ENCODE assay signal across 8 cellular contexts in the genomic region with DNA sequence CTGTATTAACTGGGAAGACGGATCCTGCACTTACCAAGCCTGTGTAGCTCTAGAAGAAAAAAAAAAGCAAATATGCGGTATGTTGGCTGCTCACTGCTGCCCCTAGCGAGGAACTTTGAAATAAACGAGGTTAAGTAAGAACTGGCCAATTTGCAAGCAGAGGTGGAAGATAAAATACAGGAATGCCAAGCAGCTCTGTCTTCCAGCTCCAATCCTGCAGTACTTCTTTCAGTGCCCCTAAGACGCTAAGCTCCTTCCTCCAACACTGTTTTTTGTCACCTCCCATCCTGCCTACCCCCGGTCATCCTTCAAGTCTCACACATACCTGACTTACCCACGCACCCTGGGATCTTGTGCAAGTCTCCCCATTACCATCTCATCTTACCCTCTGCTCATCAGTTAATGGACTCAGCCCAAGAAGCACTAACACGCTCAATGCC. TPM values are rescaled to one million over a fixed set of nuclear protein-coding genes. Genes with fewer than 3 reads are reported as not detected.
A peak's percentile ranks its signal among the peaks of the same experiment; 100 is the strongest.
DNase-seq lines count a peak whose midpoint lies in the region; ATAC-seq and TF ChIP-seq lines count a peak whose summit lies in the region.

No MANE protein-coding gene starts in this region.

- DNase-seq in DMS79 (lab: John Stamatoyannopoulos, UW) (peak; percentile 48), KBM-7 (peak; percentile 87), Peyer's patch (peak; percentile 58 to 90 (median 80)), fibroblast of the aortic adventitia (ENCODE audit: low read depth) (peak; percentile 94), stromal cell of bone marrow (ENCODE audit: low read depth) (peak; percentile 74)
- peak; percentile 49 for DNase-seq in activated effector memory CD4-positive, alpha-beta T cell treated with Interleukin-2 at 50 U/mL for 16 hours

- H3K4me3 Mint-ChIP-seq in nephron = peak overlapping the region; percentile 89 to 98 (median 92)

- in situ Hi-C loops in KBM-7 (cut with MboI; ENCODE audit: low pct_unique_long_range_greater_than_20kb, low sequenced_read_pairs) = no loop called here

- H3K4me3 ChIP-seq in Peyer's patch (peak overlapping the region; percentile 64 to 82 (median 68)), fibroblast of the aortic adventitia (ENCODE audit: low read depth, low read length) (peak overlapping the region; percentile 97)

- H3K27me3 ChIP-seq in Peyer's patch = no peaks in the 10 kb centered on the region

- H3K4me1 ChIP-seq in Peyer's patch = peaks cover 0 to 16% (median 2%) of the 10 kb centered on the region in 4 donors

- peaks cover 2% of the 10 kb centered on the region for H3K9me3 Mint-ChIP-seq in nephron

- no peaks in the 10 kb centered on the region for H3K36me3 ChIP-seq in Peyer's patch

- peaks cover 22% of the 10 kb centered on the region for H3K4me1 Mint-ChIP-seq in nephron

- H3K27me3 Mint-ChIP-seq in nephron (ENCODE audit: low read depth) = no peaks in the 10 kb centered on the region

- H3K27ac ChIP-seq in Peyer's patch = peak overlapping the region; percentile 91 to 98 (median 94)

- peaks cover 3% of the 10 kb centered on the region for H3K36me3 Mint-ChIP-seq in nephron (ENCODE audit: low read depth)

- no peaks in the 10 kb centered on the region for H3K9me3 ChIP-seq in Peyer's patch

- TF ChIP-seq CTCF in Peyer's patch (IDR thresholded peaks at IDR 0.05) (peak; percentile 73 to 90 (median 82)), fibroblast of the aortic adventitia (IDR thresholded peaks at IDR 0.05; ENCODE audit: insufficient read depth, low read length) (peak; percentile 84), nephron (IDR thresholded peaks at IDR 0.05; ENCODE audit: unreplicated experiment in 3 of 3) (peak; percentile 80 to 90 (median 89))

- TF ChIP-seq POLR2A in Peyer's patch (IDR thresholded peaks at IDR 0.05) = no peak

- no peak for ATAC-seq in HG02884 (IDR thresholded peaks at IDR 0.05; ENCODE audit: unreplicated experiment)

- H3K27ac Mint-ChIP-seq in nephron = peak overlapping the region; percentile 93 to 96 (median 95)

RNA-seq across cellular contexts. Expression of gene C10orf143, which starts 0.8 kb away (rescaled TPM):
- total RNA-seq in Peyer's patch (1 to 10 TPM in 3 of 4 donors, not detected in 1; 1.6 to 5.8 (median 3.7) TPM), fibroblast of the aortic adventitia (ENCODE audit: low replicate concordance) (0.49 and 2.0 TPM in 2 replicates)

RNA-seq across cellular contexts. Expression of gene GLRX3, which starts 26.4 kb away (rescaled TPM):
- total RNA-seq in Peyer's patch = 10 to 100 TPM; 23.9 to 53.8 (median 30.6) TPM
- total RNA-seq in fibroblast of the aortic adventitia (ENCODE audit: low replicate concordance) = 114 and 124 TPM in 2 replicates
